8 cellular contexts compared by ENCODE assay signal in the genomic region with DNA sequence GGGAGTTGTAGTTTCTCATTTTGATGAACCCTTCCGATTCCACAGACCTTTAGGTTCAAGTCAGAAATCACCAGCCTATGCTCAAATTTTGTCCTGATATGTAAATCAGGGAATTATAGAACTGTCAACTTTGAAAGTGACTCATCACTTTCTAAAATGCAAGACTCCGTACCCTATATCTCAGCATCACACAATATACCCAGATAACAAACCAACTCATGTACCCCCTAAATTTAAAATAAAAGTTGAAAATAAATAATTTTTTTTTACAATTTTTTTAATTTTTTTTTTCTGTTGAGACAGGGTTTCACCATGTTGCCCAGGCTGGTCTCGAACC. TPM values are rescaled to one million over a fixed set of nuclear protein-coding genes. Genes with fewer than 3 reads are reported as not detected.
DNase-seq lines count a peak whose midpoint lies in the region; ATAC-seq and TF ChIP-seq lines count a peak whose summit lies in the region.

No MANE protein-coding gene starts in this region.

- H3K14ac ChIP-seq in neuronal stem cell (ENCODE audit: low read length): no peak overlapping the region

- CTCF ChIA-PET in Caco-2 (lab: Charles Lee) (interaction anchor here (1.5 to 2.5 kb wide), 2 partner anchors 14 to 40 kb away, joined by 5 to 14 read pairs; no protein-coding TSS in a partner anchor), mammary epithelial cell (lab: Charles Lee; ENCODE audit: low non-redundant PET) (interaction anchor here (0.7 kb wide), 1 partner anchor 18 kb away, joined by 4 read pairs; no protein-coding TSS in a partner anchor), HEK293T (lab: Yijun Ruan, JAX) (no interaction called here)

- peak overlapping the region; percentile 60 for H3K4me2 ChIP-seq in mammary epithelial cell (ENCODE audit: insufficient read depth, low read depth, low read length)
- H3K4me2 ChIP-seq in neuronal stem cell (ENCODE audit: insufficient read depth, low read length, poor library complexity, severe bottlenecking): no peak overlapping the region

- H3K27ac Mint-ChIP-seq in Caco-2 (ENCODE audit: unreplicated experiment): peak overlapping the region; percentile 91

- no peaks in the 10 kb centered on the region for H3K27me3 ChIP-seq in Caco-2 (replicated peaks; ENCODE audit: control insufficient read depth, insufficient read depth, low read length)
- no peaks in the 10 kb centered on the region for H3K27me3 ChIP-seq in MG63
- H3K27me3 ChIP-seq in mammary epithelial cell (ENCODE audit: insufficient read depth, low read length): no peaks in the 10 kb centered on the region
- H3K27me3 ChIP-seq in neuronal stem cell (ENCODE audit: control insufficient read depth in 3 of 3, insufficient read depth in 3 of 3, low read depth in 1 of 3, low read length in 3 of 3): no peaks in the 10 kb centered on the region

- no peak for ATAC-seq in GM19328 (IDR thresholded peaks at IDR 0.05; ENCODE audit: unreplicated experiment)

- intact Hi-C loops in Caco-2 (cut with micrococcal nuclease; ENCODE audit: unreplicated experiment) (loop anchor here (1.0 to 2.0 kb wide), 3 partner anchors 26 to 108 kb away; partner anchors contain the start of genes FRAT1 and RRP12), mammary epithelial cell (cut with micrococcal nuclease) (loop anchor here (1.0 kb wide), 2 partner anchors 26 to 40 kb away; partner anchors contain the start of gene FRAT1)

- peaks cover 26% of the 10 kb centered on the region for H3K79me2 ChIP-seq in mammary epithelial cell (ENCODE audit: insufficient read depth, low read length)

- no peak overlapping the region for H3K27ac ChIP-seq in mammary epithelial cell (ENCODE audit: insufficient read depth, low read depth, low read length)
- no peak overlapping the region for H3K27ac ChIP-seq in neuronal stem cell (replicated peaks; ENCODE audit: low read length)

- H2AFZ ChIP-seq in mammary epithelial cell (ENCODE audit: low read depth, low read length): no peak overlapping the region
- H2AFZ ChIP-seq in neuronal stem cell (ENCODE audit: low read length): peak overlapping the region; percentile 83

- H3K27me3 Mint-ChIP-seq in Caco-2 (ENCODE audit: insufficient read depth, unreplicated experiment): no peaks in the 10 kb centered on the region

- no peak overlapping the region for H2BK120ac ChIP-seq in neuronal stem cell (ENCODE audit: low read depth, low read length)

- no peaks in the 10 kb centered on the region for H4K20me1 ChIP-seq in mammary epithelial cell (ENCODE audit: insufficient read depth, low read length)

- BruUV-seq in Caco-2 (replicated peaks; lab: Mats Ljungman, UMichigan) (no TSS peak), mammary epithelial cell (replicated peaks; lab: Mats Ljungman, UMichigan) (no TSS peak)

- no peak overlapping the region for H3K4me3 ChIP-seq in Caco-2 (ENCODE audit: low read depth, low read length)
- H3K4me3 ChIP-seq in MG63: peak overlapping the region; percentile 2; the same call in 1 of the 2 replicates
- no peak overlapping the region for H3K4me3 ChIP-seq in mammary epithelial cell (replicated peaks in 1 of 3; ENCODE audit: insufficient read depth in 1 of 3, low read depth in 2 of 3, low read length in 3 of 3)
- H3K4me3 ChIP-seq in neuronal stem cell (ENCODE audit: low read length in 2 of 2): no peak overlapping the region

- H2BK5ac ChIP-seq in neuronal stem cell (ENCODE audit: low read length): no peak overlapping the region

- H2AK5ac ChIP-seq in neuronal stem cell (ENCODE audit: low read depth, low read length): no peak overlapping the region

- no peaks in the 10 kb centered on the region for H3K9me3 ChIP-seq in Caco-2
- H3K9me3 ChIP-seq in MG63: no peaks in the 10 kb centered on the region
- H3K9me3 ChIP-seq in mammary epithelial cell (replicated peaks; ENCODE audit: insufficient read depth, low read length): no peaks in the 10 kb centered on the region
- no peaks in the 10 kb centered on the region for H3K9me3 ChIP-seq in neuronal stem cell (replicated peaks in 1 of 2; ENCODE audit: control insufficient read depth in 2 of 2, insufficient read depth in 1 of 2, low read depth in 1 of 2, low read length in 2 of 2)

- TF ChIP-seq CTCF in Caco-2 (IDR thresholded peaks at IDR 0.05; ENCODE audit: insufficient read depth in 1 of 2, low read depth in 1 of 2, low read length in 1 of 2, severe bottlenecking in 1 of 2, unreplicated experiment in 1 of 2) (no peak), mammary epithelial cell (conservative IDR thresholded peaks at IDR 0.05 in 1 of 2, IDR thresholded peaks at IDR 0.05 in 1 of 2; ENCODE audit: extremely low read depth in 1 of 2, insufficient read depth in 1 of 2, low read depth in 1 of 2, low read length in 2 of 2) (no peak)

- peak overlapping the region; percentile 94 for H3K4me3 Mint-ChIP-seq in Caco-2 (ENCODE audit: unreplicated experiment)

- no peak overlapping the region for H3K18ac ChIP-seq in neuronal stem cell (ENCODE audit: low read length)

- WGBS in mammary epithelial cell (ENCODE audit: low coverage, missing lambda C conversion rate): 64% methylated on average over 3 of the region's 3 CpGs
- no CpG with 5 or more reads among the region's 3 CpGs for WGBS in neuronal stem cell (ENCODE audit: extremely low coverage in 2 of 2, insufficient read length in 2 of 2, insufficient replicate concordance in 1 of 2), 2 donors

- no peak overlapping the region for H2BK12ac ChIP-seq in neuronal stem cell (ENCODE audit: low read length)

- no peak overlapping the region for H4K8ac ChIP-seq in neuronal stem cell (ENCODE audit: low read depth, low read length)

- H3K36me3 Mint-ChIP-seq in Caco-2 (ENCODE audit: insufficient read depth, unreplicated experiment): peaks cover 8% of the 10 kb centered on the region

- DNase-seq in Caco-2 (no peak), MG63 (no peak), mammary epithelial cell (no peak), neuronal stem cell (ENCODE audit: low spot score) (no peak), NOMO-1 (lab: John Stamatoyannopoulos, UW; ENCODE audit: unreplicated experiment in 2 of 2) (no peak), COLO668 (lab: John Stamatoyannopoulos, UW; ENCODE audit: unreplicated experiment) (no peak), HEK293T (ENCODE audit: extremely low spot score) (no peak)

- H3K36me3 ChIP-seq in Caco-2 (ENCODE audit: control insufficient read depth, insufficient read depth, low read length) (no peaks in the 10 kb centered on the region), MG63 (no peaks in the 10 kb centered on the region), mammary epithelial cell (ENCODE audit: insufficient read depth, low read length) (no peaks in the 10 kb centered on the region), neuronal stem cell (replicated peaks in 1 of 2; ENCODE audit: control insufficient read depth in 2 of 2, insufficient read depth in 2 of 2, low read length in 2 of 2) (peaks cover 0 to 8% of the 10 kb centered on the region in 2 donors)

- no peak overlapping the region for H3K4ac ChIP-seq in neuronal stem cell (ENCODE audit: low read length)

- H3K4me1 Mint-ChIP-seq in Caco-2 (ENCODE audit: low read depth, unreplicated experiment): peaks cover 10% of the 10 kb centered on the region

- H3K4me1 ChIP-seq in Caco-2 (peaks cover 13% of the 10 kb centered on the region), mammary epithelial cell (ENCODE audit: insufficient read depth, low read length) (peaks cover 10% of the 10 kb centered on the region), neuronal stem cell (ENCODE audit: control insufficient read depth in 2 of 2, insufficient read depth in 1 of 2, low read depth in 1 of 2, low read length in 2 of 2) (no peaks in the 10 kb centered on the region)

- no peaks in the 10 kb centered on the region for H3K79me1 ChIP-seq in neuronal stem cell (ENCODE audit: low read depth, low read length)

- POLR2A ChIA-PET in Caco-2 (lab: Charles Lee) (interaction anchor here (0.5 to 1.2 kb wide), 3 partner anchors 20 to 460 kb away, joined by 3 to 8 read pairs (median 6); partner anchors contain the start of gene RRP12), HEK293T (lab: Yijun Ruan, JAX) (interaction anchor here (0.9 to 2.9 kb wide), 8 partner anchors 10 to 48 kb away, joined by 3 to 20 read pairs (median 7); partner anchors contain the start of gene FRAT1)

- dilution Hi-C loops in mammary epithelial cell (cut with HindIII; ENCODE audit: low sequenced_read_pairs): loop anchor here (5.0 kb wide), 1 partner anchor 54 kb away; no protein-coding TSS in a partner anchor

- H4K91ac ChIP-seq in neuronal stem cell (ENCODE audit: low read depth, low read length, poor library complexity): no peak overlapping the region

- in situ Hi-C loops in mammary epithelial cell (cut with MboI; ENCODE audit: low sequenced_read_pairs in 2 of 2): no loop called here

- no peaks in the 10 kb centered on the region for H3K9me3 Mint-ChIP-seq in Caco-2 (ENCODE audit: unreplicated experiment)

- no peak overlapping the region for H3K9ac ChIP-seq in mammary epithelial cell (ENCODE audit: insufficient read depth, low read length)
- no peak overlapping the region for H3K9ac ChIP-seq in neuronal stem cell (ENCODE audit: low read depth, low read length, poor library complexity)

- H3K23ac ChIP-seq in neuronal stem cell (ENCODE audit: low read depth, low read length, poor library complexity): no peak overlapping the region

- no peak overlapping the region for H2BK15ac ChIP-seq in neuronal stem cell (ENCODE audit: low read length)

TF ChIP-seq in HEK293T, 16 proteins besides CTCF, POLR2A, EP300 and RAD21:
- TF ChIP-seq FOXA1 (IDR thresholded peaks at IDR 0.05) (no peak), SUZ12 (IDR thresholded peaks at IDR 0.05) (no peak), TARDBP (IDR thresholded peaks at IDR 0.05) (no peak), FOXK2 (IDR thresholded peaks at IDR 0.05) (no peak), BHLHE40 (IDR thresholded peaks at IDR 0.05; ENCODE audit: borderline replicate concordance) (no peak)

RNA-seq across cellular contexts. Expression of gene ARHGAP19, which starts 0.4 kb away (rescaled TPM):
- total RNA-seq in Caco-2 (2022) (13.9 and 15.9 TPM in 2 replicates), mammary epithelial cell (10 to 100 TPM; 10.8 to 20.5 TPM)
- 1.7 and 3.2 TPM in 2 replicates for total RNA-seq in MG63 (2014; rRNA removed; shearing (Covaris generic); ENCODE audit: low replicate concordance)
- polyA plus RNA-seq in mammary epithelial cell: 7.4 TPM
- 11.0 TPM for polyA minus RNA-seq in mammary epithelial cell
- 32.1 TPM for polyA plus RNA-seq in neuronal stem cell (2013, experiment 1 of 2)
- polyA plus RNA-seq in neuronal stem cell (2013, experiment 2 of 2): 34.3 TPM

RNA-seq across cellular contexts. Expression of gene FRAT1, which starts 26.2 kb away (rescaled TPM):
- total RNA-seq in Caco-2 (2022) (2.3 and 2.9 TPM in 2 replicates), mammary epithelial cell (1 to 10 TPM; 1.5 to 2.4 TPM)
- total RNA-seq in MG63 (2014; rRNA removed; shearing (Covaris generic); ENCODE audit: low replicate concordance): 3.8 and 5.9 TPM in 2 replicates
- 0.58 TPM for polyA plus RNA-seq in mammary epithelial cell
- not detected for polyA minus RNA-seq in mammary epithelial cell
- polyA plus RNA-seq in neuronal stem cell (2013, experiment 1 of 2): 1.8 TPM
- 1.8 TPM for polyA plus RNA-seq in neuronal stem cell (2013, experiment 2 of 2)

RNA-seq across cellular contexts. Expression of gene FRAT2, which starts 41.7 kb away (rescaled TPM):
- 16.6 and 18.8 TPM in 2 replicates for total RNA-seq in Caco-2 (2022)
- total RNA-seq in MG63 (2014; rRNA removed; shearing (Covaris generic); ENCODE audit: low replicate concordance): 4.7 and 15.4 TPM in 2 replicates
- 1 to 10 TPM; 5.0 to 5.3 TPM for total RNA-seq in mammary epithelial cell
- 4.0 TPM for polyA plus RNA-seq in mammary epithelial cell
- polyA minus RNA-seq in mammary epithelial cell: 11.9 TPM
- 6.9 TPM for polyA plus RNA-seq in neuronal stem cell (2013, experiment 1 of 2)
- polyA plus RNA-seq in neuronal stem cell (2013, experiment 2 of 2): 7.3 TPM
